8 cellular contexts compared by ENCODE assay signal in the genomic region with DNA sequence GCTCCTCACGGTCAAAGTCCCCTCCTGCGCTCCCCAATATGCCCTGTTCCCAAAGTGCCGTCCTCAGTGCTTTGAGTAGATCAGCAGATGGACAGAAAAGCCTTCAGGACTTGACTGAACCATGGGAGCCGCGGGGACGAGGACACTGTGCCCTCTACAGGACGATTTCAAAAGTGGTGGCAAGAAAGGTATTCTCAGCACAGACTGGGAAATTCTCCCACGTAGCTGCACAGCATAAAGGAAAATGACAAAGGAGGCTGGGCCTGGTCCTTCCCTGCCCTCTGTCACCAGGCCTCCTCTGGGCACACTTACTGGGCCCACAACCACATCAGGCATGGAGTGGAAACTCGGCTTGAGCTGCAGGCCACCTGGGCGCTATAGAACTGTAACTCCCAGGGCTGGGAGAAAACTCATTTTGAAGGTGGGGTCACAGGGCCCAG. TPM values are rescaled to one million over a fixed set of nuclear protein-coding genes. Genes with fewer than 3 reads are reported as not detected.
DNase-seq lines count a peak whose midpoint lies in the region; ATAC-seq, FAIRE-seq and TF ChIP-seq lines count a peak whose summit lies in the region.

No MANE protein-coding gene starts in this region.

- peak overlapping the region; percentile 95 for H3K27ac ChIP-seq in HepG2 (ENCODE audit: extremely low read length, insufficient read depth, low read length)

- POLR2A ChIA-PET in HepG2 (lab: Yijun Ruan, JAX) = interaction anchor here (0.7 to 5.0 kb wide), 8 partner anchors 15 to 158 kb away, joined by 3 to 78 read pairs (median 4); partner anchors contain the start of genes GOLPH3 and MTMR12

- no peaks in the 10 kb centered on the region for H3K36me3 ChIP-seq in HepG2 (replicated peaks in 1 of 2; ENCODE audit: control insufficient read depth in 1 of 2, insufficient read depth in 2 of 2, low read length in 2 of 2)

- H3K4me1 Mint-ChIP-seq in chondrocyte (ENCODE audit: low read depth) = peaks cover 12% of the 10 kb centered on the region

- no peak for TF ChIP-seq POLR2A in HepG2 (IDR thresholded peaks at IDR 0.05; ENCODE audit: insufficient read depth in 1 of 2, low read depth in 2 of 2, low read length in 2 of 2)

- H3K4me1 ChIP-seq in HepG2 (ENCODE audit: insufficient read depth, low read length) = peaks cover 66% of the 10 kb centered on the region

- H4K20me1 ChIP-seq in HepG2 (ENCODE audit: insufficient read depth, low read length) = no peaks in the 10 kb centered on the region

- no peaks in the 10 kb centered on the region for H3K9me3 ChIP-seq in HepG2 (ENCODE audit: low read length)

- H2AFZ ChIP-seq in HepG2 (ENCODE audit: low read length) = peak overlapping the region; percentile 48

- H3K9me3 Mint-ChIP-seq in chondrocyte (ENCODE audit: low read depth) = no peaks in the 10 kb centered on the region

- TF ChIP-seq EP300 in HepG2 (IDR thresholded peaks at IDR 0.05; ENCODE audit: low read depth in 2 of 2, low read length in 2 of 2) (no peak), HepG2 (CRISPR knock-in tag; IDR thresholded peaks at IDR 0.05; ENCODE audit: borderline replicate concordance) (no peak)

- H3K4me3 ChIP-seq in HepG2 (replicated peaks in 1 of 3; ENCODE audit: insufficient read depth in 1 of 3, low read depth in 2 of 3, low read length in 3 of 3) = no peak overlapping the region

- no peak overlapping the region for H3K4me3 Mint-ChIP-seq in chondrocyte (ENCODE audit: unreplicated experiment)

- no peaks in the 10 kb centered on the region for H3K79me2 ChIP-seq in HepG2 (ENCODE audit: insufficient read depth, low read length)

- H3K36me3 Mint-ChIP-seq in chondrocyte (ENCODE audit: low read depth) = no peaks in the 10 kb centered on the region

- intact Hi-C loops in HepG2 (cut with micrococcal nuclease; ENCODE audit: unreplicated experiment) = no loop called here

- FAIRE-seq in HepG2 (lab: Jason Lieb, UNC) = peak; percentile 96

- no TSS peak for BruUV-seq in HepG2 (replicated peaks; lab: Mats Ljungman, UMichigan)

- ATAC-seq in HG02610 (IDR thresholded peaks at IDR 0.05; ENCODE audit: unreplicated experiment) = peak; percentile 82
- peak; percentile 64 to 74 for ATAC-seq in activated CD4-positive, CD25-positive, alpha-beta regulatory T cell treated with anti-CD3 and anti-CD28 coated beads, Interleukin-2, amount 50 U/mL, for 24 hours
- ATAC-seq in HepG2 = peak; percentile 78

- H3K27ac Mint-ChIP-seq in chondrocyte (ENCODE audit: unreplicated experiment) = no peak overlapping the region

- in situ Hi-C loops in HepG2 (cut with HindIII; ENCODE audit: extremely low pct_ligation_motif_present, low pct_unique_long_range_greater_than_20kb) = no loop called here

- CTCF ChIA-PET in HepG2 (lab: Yijun Ruan, JAX; ENCODE audit: low intra/inter-chr PET ratio, low total read pairs) = interaction anchor here (2.9 kb wide), 1 partner anchor 97 kb away, joined by 19 read pairs; no protein-coding TSS in a partner anchor

- peak; percentile 83 for TF ChIP-seq RAD21 in HepG2 (CRISPR knock-in tag; IDR thresholded peaks at IDR 0.05)

- DNase-seq in NK-92 treated with Interleukin-12 subunit alpha and Interleukin-12 subunit beta, amount 100 ng/mL, for 24 hours (lab: John Stamatoyannopoulos, UW) = peak; percentile 27
- DNase-seq in NK-92 (lab: John Stamatoyannopoulos, UW; ENCODE audit: unreplicated experiment) (no peak), NCI-H2029 treated with DMSO at 0.1 percent for 48 hours (lab: John Stamatoyannopoulos, UW) (peak; percentile 48), chondrocyte (ENCODE audit: low spot score) (no peak), HepG2 (ENCODE audit: low spot score) (peak; percentile 73)
- peak; percentile 17 for DNase-seq in stimulated activated CD8-positive, alpha-beta memory T cell treated with anti-CD3 and anti-CD28 coated beads, Interleukin-12 subunit alpha, Interleukin-12 subunit beta, amount 100 ng/mL, for 4 hours (ENCODE audit: low read depth)

- peak; percentile 83 for TF ChIP-seq CTCF in chondrocyte (IDR thresholded peaks at IDR 0.05)
- peak; percentile 94 for TF ChIP-seq CTCF in HepG2 (CRISPR knock-in tag; IDR thresholded peaks at IDR 0.05)

- H3K9ac ChIP-seq in HepG2 (ENCODE audit: insufficient read depth, low read depth, low read length) = peak overlapping the region; percentile 81

- H3K27me3 ChIP-seq in HepG2 (ENCODE audit: control insufficient read depth in 1 of 2, insufficient read depth in 2 of 2, low read length in 2 of 2) = no peaks in the 10 kb centered on the region

- no peaks in the 10 kb centered on the region for H3K27me3 Mint-ChIP-seq in chondrocyte (ENCODE audit: low read depth)

- 40% methylated on average over 4 of the region's 10 CpGs for WGBS in HepG2 (ENCODE audit: low lambda C conversion rate)

- peak overlapping the region; percentile 73 for H3K4me2 ChIP-seq in HepG2 (ENCODE audit: low read depth, low read length)

TF ChIP-seq in HepG2, 621 proteins besides CTCF, POLR2A, EP300 and RAD21 (continues in another document):
- TF ChIP-seq HOXA3 (CRISPR knock-in tag; IDR thresholded peaks at IDR 0.05) (0 out of 2 replicates have a peak, but pooled peaks have one; percentile 24), ZNF768 (CRISPR knock-in tag; IDR thresholded peaks at IDR 0.05) (peak; percentile 99), SOX13 (IDR thresholded peaks at IDR 0.05) (no peak), SOX13 (CRISPR knock-in tag; conservative IDR thresholded peaks at IDR 0.05 in 1 of 2, IDR thresholded peaks at IDR 0.05 in 1 of 2) (peak in 1 of 2 experiments; percentile 42; a peak in 1 of 4 replicates), ZFY (CRISPR knock-in tag; IDR thresholded peaks at IDR 0.05) (peak; percentile 6; the same call in 1 of the 2 replicates), KDM1A (CRISPR knock-in tag; IDR thresholded peaks at IDR 0.05) (peak; percentile 84), ZNF772 (CRISPR knock-in tag; IDR thresholded peaks at IDR 0.05) (0 out of 2 replicates have a peak, but pooled peaks have one; percentile 53), DZIP1 (CRISPR knock-in tag; IDR thresholded peaks at IDR 0.05) (0 out of 2 replicates have a peak, but pooled peaks have one; percentile 22), NR2C2 (CRISPR knock-in tag; IDR thresholded peaks at IDR 0.05; ENCODE audit: borderline replicate concordance) (no peak), ZNF317 (CRISPR knock-in tag; IDR thresholded peaks at IDR 0.05) (peak; percentile 96)
- TF ChIP-seq, protein P1, sequence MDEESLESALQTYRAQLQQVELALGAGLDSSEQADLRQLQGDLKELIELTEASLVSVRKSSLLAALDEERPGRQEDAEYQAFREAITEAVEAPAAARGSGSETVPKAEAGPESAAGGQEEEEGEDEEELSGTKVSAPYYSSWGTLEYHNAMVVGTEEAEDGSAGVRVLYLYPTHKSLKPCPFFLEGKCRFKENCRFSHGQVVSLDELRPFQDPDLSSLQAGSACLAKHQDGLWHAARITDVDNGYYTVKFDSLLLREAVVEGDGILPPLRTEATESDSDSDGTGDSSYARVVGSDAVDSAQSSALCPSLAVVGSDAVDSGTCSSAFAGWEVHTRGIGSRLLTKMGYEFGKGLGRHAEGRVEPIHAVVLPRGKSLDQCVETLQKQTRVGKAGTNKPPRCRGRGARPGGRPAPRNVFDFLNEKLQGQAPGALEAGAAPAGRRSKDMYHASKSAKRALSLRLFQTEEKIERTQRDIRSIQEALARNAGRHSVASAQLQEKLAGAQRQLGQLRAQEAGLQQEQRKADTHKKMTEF (CRISPR knock-in tag; IDR thresholded peaks at IDR 0.05) = 0 out of 2 replicates have a peak, but pooled peaks have one; percentile 24

RNA-seq across cellular contexts. Expression of gene MTMR12, which starts 16.7 kb away (rescaled TPM):
- total RNA-seq in chondrocyte = 19.0 to 20.4 TPM (median 19.8 TPM) in 3 replicates
- total RNA-seq in HepG2 (2016; rRNA removed; fragmentation: Illumina TruSeq; extraction: Trizol) = 36.6 and 56.5 TPM in 2 replicates
- 16.0 and 20.1 TPM in 2 replicates for total RNA-seq in HepG2 (2016; cell fraction: cytosol; rRNA removed; fragmentation: Illumina TruSeq; extraction: Trizol; ENCODE audit: low read depth)
- 37.6 and 51.8 TPM in 2 replicates for total RNA-seq in HepG2 (2016; cell fraction: insoluble cytoplasmic fraction; rRNA removed; fragmentation: Illumina TruSeq; extraction: Trizol)
- 41.8 and 44.0 TPM in 2 replicates for total RNA-seq in HepG2 (2016; cell fraction: membrane; rRNA removed; fragmentation: Illumina TruSeq; extraction: Trizol)
- 34.2 and 34.9 TPM in 2 replicates for total RNA-seq in HepG2 (2016; cell fraction: nucleus; rRNA removed; fragmentation: Illumina TruSeq; extraction: Trizol)
- polyA plus RNA-seq in HepG2 (2011; rRNA removed) = 21.3 and 23.4 TPM in 2 replicates
- 15.2 and 20.5 TPM in 2 replicates for polyA plus RNA-seq in HepG2 (2011; cell fraction: cytosol; rRNA removed)
- polyA plus RNA-seq in HepG2 (2011; cell fraction: nucleus; rRNA removed) = 10.6 and 13.1 TPM in 2 replicates
- polyA plus RNA-seq in HepG2 (2012) = 22.1 and 25.4 TPM in 2 replicates
- 5.0 and 5.4 TPM in 2 replicates for polyA plus RNA-seq in HepG2 (2016; cell fraction: cytosol; fragmentation: Illumina TruSeq; extraction: Trizol; ENCODE audit: low read depth)
- 37.5 and 39.4 TPM in 2 replicates for polyA plus RNA-seq in HepG2 (2016; cell fraction: insoluble cytoplasmic fraction; fragmentation: Illumina TruSeq; extraction: Trizol; ENCODE audit: low read depth)
- 18.7 and 19.5 TPM in 2 replicates for polyA plus RNA-seq in HepG2 (2016; cell fraction: membrane; fragmentation: Illumina TruSeq; extraction: Trizol; ENCODE audit: low read depth)
- 32.6 and 33.7 TPM in 2 replicates for polyA plus RNA-seq in HepG2 (2016; cell fraction: nucleus; fragmentation: Illumina TruSeq; extraction: Trizol; ENCODE audit: insufficient read depth, low read depth)
- 31.8 and 33.8 TPM in 2 replicates for polyA minus RNA-seq in HepG2 (2011; rRNA and poly(A)+ RNA removed; ENCODE audit: low replicate concordance)
- polyA minus RNA-seq in HepG2 (2011; cell fraction: cytosol; rRNA and poly(A)+ RNA removed) = 29.0 and 31.6 TPM in 2 replicates
- 48.2 and 66.6 TPM in 2 replicates for polyA minus RNA-seq in HepG2 (2011; cell fraction: nucleus; rRNA and poly(A)+ RNA removed)

Comparison
In these comparisons a context has a peak if more than half of its experiments do, and no peak if none do; other contexts are left out.
1. DNase-seq: peak in NK-92 treated with Interleukin-12 subunit alpha and Interleukin-12 subunit beta, amount 100 ng/mL, for 24 hours (single experiment), NCI-H2029 treated with DMSO at 0.1 percent for 48 hours (single experiment), HepG2 (single experiment) and stimulated activated CD8-positive, alpha-beta memory T cell treated with anti-CD3 and anti-CD28 coated beads, Interleukin-12 subunit alpha, Interleukin-12 subunit beta, amount 100 ng/mL, for 4 hours (single experiment); none in NK-92 (single experiment) and chondrocyte (single experiment).
2. Peak in every context shown above with its lines, with median percentiles within 50 percentile points of each other: ATAC-seq.